11 cellular contexts compared by ENCODE assay signal in genomic region chr12:50955697-50956096, GRCh38. TPM values are rescaled to one million over a fixed set of nuclear protein-coding genes. Genes with fewer than 3 reads are reported as not detected.
"Had no signal": no experiment of that assay in that cellular context is flagged by ENCODE, and none has a peak within 500 bp of the region (broad histone marks: within the 10 kb centered on the region; RNA-seq: fewer than 3 reads in every experiment).

No MANE protein-coding gene starts in this region.

- H3K9me3 Mint-ChIP-seq: GM23338, H9, HFFc6 had no signal

- H3K4me1 ChIP-seq: HAP-1 had no signal

- ATAC-seq: GM23338, HCT116 had no signal

- H3K4me3 ChIP-seq: GM23248, GM23338, HAP-1 had no signal

- H3K27ac Mint-ChIP-seq: GM23338, H9, HFFc6 had no signal

- H3K27ac ChIP-seq: GM23248 had no signal

- H3K9me3 ChIP-seq: HAP-1 had no signal

- H3K4me3 Mint-ChIP-seq: GM23338, H9, HFFc6 had no signal

- H3K4me2 ChIP-seq: GM23338 had no signal

- H2AFZ ChIP-seq: GM23248, GM23338 had no signal

- DNase-seq: GM23248, GOT3, H7, H9, HCEC 1CT, HFFc6 had no signal

- H3K9ac ChIP-seq: GM23248 had no signal

- H3K36me3 ChIP-seq: HAP-1 had no signal

RNA-seq across cellular contexts. Expression of gene HIGD1C, which starts 3.4 kb away (rescaled TPM):
- total RNA-seq: GM23248, GM23338, H1, H4, H7, H9, HFFc6 had no signal
- polyA plus RNA-seq: GM23248, GM23338, H1 had no signal
